20 cellular contexts compared by ENCODE assay signal in genomic region chr7:44471850-44472249, GRCh38.
DNase-seq lines count a peak whose midpoint lies in the region; FAIRE-seq and TF ChIP-seq lines count a peak whose summit lies in the region.
"Had no signal": no experiment of that assay in that cellular context is flagged by ENCODE, and none has a peak within 500 bp of the region (broad histone marks: within the 10 kb centered on the region; RNA-seq: fewer than 3 reads in every experiment).

No MANE protein-coding gene starts in this region.

- H3K9me3 Mint-ChIP-seq in nephron progenitor cell = no peaks in the 10 kb centered on the region
- H3K9me3 Mint-ChIP-seq: activated CD4-positive, alpha-beta T cell treated with anti-CD3 and anti-CD28 coated beads, Interleukin-2, amount 10 ng/mL, durations not matched to agents 24 days and 14 days; activated naive CD8-positive, alpha-beta T cell treated with anti-CD3 and anti-CD28 coated beads, Interleukin-2, amount 50 U/mL, for 24 hours; activated T-helper 1 cell treated with anti-CD3 and anti-CD28 coated beads, Interleukin-12 subunit alpha, Interleukin-12 subunit beta, Interleukin-2, Interleukin-4 antibody, amounts not matched to agents 30 ng/mL and 10 ng/mL and 1 ng/mL, durations not matched to agents 14 hours and 24 hours and 36 hours; neural crest cell had no signal

- TF ChIP-seq POLR2A in H54 (IDR thresholded peaks at IDR 0.05; ENCODE audit: low read depth, low read length) = no peak

- peaks cover 10% of the 10 kb centered on the region for H3K4me1 Mint-ChIP-seq in nephron progenitor cell

- no peak overlapping the region for H3K4me3 Mint-ChIP-seq in nephron progenitor cell
- H3K4me3 Mint-ChIP-seq: activated CD4-positive, alpha-beta T cell treated with anti-CD3 and anti-CD28 coated beads, Interleukin-2, amount 10 ng/mL, durations not matched to agents 24 days and 14 days; activated naive CD8-positive, alpha-beta T cell treated with anti-CD3 and anti-CD28 coated beads, Interleukin-2, amount 50 U/mL, for 24 hours; activated T-helper 1 cell treated with anti-CD3 and anti-CD28 coated beads, Interleukin-12 subunit alpha, Interleukin-12 subunit beta, Interleukin-2, Interleukin-4 antibody, amounts not matched to agents 30 ng/mL and 10 ng/mL and 1 ng/mL, durations not matched to agents 14 hours and 24 hours and 36 hours; neural crest cell had no signal

- no peak for FAIRE-seq in H54 (lab: Jason Lieb, UNC)

- TF ChIP-seq CTCF in choroid plexus epithelial cell (conservative IDR thresholded peaks at IDR 0.05; ENCODE audit: low read depth, low read length) = no peak
- no peak for TF ChIP-seq CTCF in nephron progenitor cell (IDR thresholded peaks at IDR 0.05)

- H3K27ac Mint-ChIP-seq in nephron progenitor cell = peak overlapping the region; percentile 57
- H3K27ac Mint-ChIP-seq: activated CD4-positive, alpha-beta T cell treated with anti-CD3 and anti-CD28 coated beads, Interleukin-2, amount 10 ng/mL, durations not matched to agents 24 days and 14 days; activated naive CD8-positive, alpha-beta T cell treated with anti-CD3 and anti-CD28 coated beads, Interleukin-2, amount 50 U/mL, for 24 hours; activated T-helper 1 cell treated with anti-CD3 and anti-CD28 coated beads, Interleukin-12 subunit alpha, Interleukin-12 subunit beta, Interleukin-2, Interleukin-4 antibody, amounts not matched to agents 30 ng/mL and 10 ng/mL and 1 ng/mL, durations not matched to agents 14 hours and 24 hours and 36 hours had no signal

- peaks cover 45% of the 10 kb centered on the region for H3K36me3 Mint-ChIP-seq in nephron progenitor cell (ENCODE audit: low read depth)

- DNase-seq in NCI-H1092 treated with DMSO at 0.1 percent for 48 hours (lab: John Stamatoyannopoulos, UW) = peak; percentile 26
- no peak for DNase-seq in NCI-H1092 (lab: John Stamatoyannopoulos, UW)
- DNase-seq in NCI-H510A (lab: John Stamatoyannopoulos, UW) = peak; percentile 46
- DNase-seq in choroid plexus epithelial cell (ENCODE audit: low read depth) = peak; percentile 23
- DNase-seq in nephron progenitor cell = no peak
- no peak for DNase-seq in H54 (ENCODE audit: insufficient read length, low spot score)
- DNase-seq in NOMO-1 (lab: John Stamatoyannopoulos, UW; ENCODE audit: unreplicated experiment in 2 of 2) = no peak
- no peak for DNase-seq in GOT3 (lab: John Stamatoyannopoulos, UW)
- DNase-seq: activated CD4-positive, alpha-beta T cell treated with anti-CD3 and anti-CD28 coated beads, Interleukin-2, amount 10 ng/mL, durations not matched to agents 24 days and 14 days; activated naive CD8-positive, alpha-beta T cell treated with anti-CD3 and anti-CD28 coated beads, Interleukin-2, amount 50 U/mL, for 24 hours; Calu3; dermis blood vessel endothelial cell; HCEC 1CT; heart left ventricle; left lung; midbrain; NCI-H187 treated with DMSO at 0.1 percent for 48 hours; upper lobe of left lung had no signal

- no peaks in the 10 kb centered on the region for H3K27me3 Mint-ChIP-seq in nephron progenitor cell (ENCODE audit: low read depth, poor library complexity)
- H3K27me3 Mint-ChIP-seq: activated CD4-positive, alpha-beta T cell treated with anti-CD3 and anti-CD28 coated beads, Interleukin-2, amount 10 ng/mL, durations not matched to agents 24 days and 14 days; activated naive CD8-positive, alpha-beta T cell treated with anti-CD3 and anti-CD28 coated beads, Interleukin-2, amount 50 U/mL, for 24 hours had no signal

- no peak overlapping the region for H3K4me3 ChIP-seq in choroid plexus epithelial cell (ENCODE audit: low read depth, low read length)
- H3K4me3 ChIP-seq: heart left ventricle, left lung, upper lobe of left lung had no signal

Comparison
In these comparisons a context has a peak if more than half of its experiments do, and no peak if none do; other contexts are left out.
1. DNase-seq: peak in NCI-H1092 treated with DMSO at 0.1 percent for 48 hours (single experiment), NCI-H510A (single experiment) and choroid plexus epithelial cell (single experiment); none in NCI-H1092 (single experiment), nephron progenitor cell (single experiment), H54 (single experiment), NOMO-1 (0 of 2) and GOT3 (single experiment).